1 cellular context compared by ENCODE assay signal in the genomic region with DNA sequence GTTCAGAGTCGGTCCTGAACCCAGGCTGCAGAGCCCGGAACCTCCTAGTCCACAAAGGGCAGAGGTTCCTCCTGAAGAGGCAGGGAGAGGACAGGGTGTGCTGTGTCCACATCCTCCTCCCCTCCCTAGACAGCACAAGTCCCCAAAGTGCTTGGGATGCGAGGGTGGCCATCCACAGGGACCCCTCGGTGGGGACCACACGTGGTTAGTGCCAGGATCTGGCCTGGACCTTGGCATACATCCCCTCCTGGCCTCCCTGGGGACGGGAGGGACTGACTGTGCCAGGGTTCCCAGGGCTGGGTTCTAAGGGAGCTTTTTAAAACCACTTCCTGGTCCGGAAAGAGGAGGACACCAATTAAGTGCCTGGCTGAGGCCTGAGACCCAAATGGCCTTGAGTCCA.
TF ChIP-seq lines count a peak whose summit lies in the region.

No MANE protein-coding gene starts in this region.

TF ChIP-seq in H1, 55 proteins besides CTCF, POLR2A, EP300 and RAD21 (continued from another document):
- TF ChIP-seq RXRA (IDR thresholded peaks at IDR 0.05; ENCODE audit: insufficient read depth, low read depth, low read length) (no peak), CBX5 (IDR thresholded peaks at IDR 0.05; ENCODE audit: low read depth, low read length) (no peak), CEBPB (IDR thresholded peaks at IDR 0.05; ENCODE audit: low read depth, low read length) (no peak), ASH2L (IDR thresholded peaks at IDR 0.05; ENCODE audit: low read length) (no peak), FOSL1 (IDR thresholded peaks at IDR 0.05; ENCODE audit: insufficient read depth, low read depth, low read length) (no peak), CREB1 (IDR thresholded peaks at IDR 0.05) (no peak), SP4 (IDR thresholded peaks at IDR 0.05; ENCODE audit: low read length) (no peak)
- TF ChIP-seq, protein P1, sequence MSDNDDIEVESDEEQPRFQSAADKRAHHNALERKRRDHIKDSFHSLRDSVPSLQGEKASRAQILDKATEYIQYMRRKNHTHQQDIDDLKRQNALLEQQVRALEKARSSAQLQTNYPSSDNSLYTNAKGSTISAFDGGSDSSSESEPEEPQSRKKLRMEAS (IDR thresholded peaks at IDR 0.05) = no peak
- TF ChIP-seq, protein P2, sequence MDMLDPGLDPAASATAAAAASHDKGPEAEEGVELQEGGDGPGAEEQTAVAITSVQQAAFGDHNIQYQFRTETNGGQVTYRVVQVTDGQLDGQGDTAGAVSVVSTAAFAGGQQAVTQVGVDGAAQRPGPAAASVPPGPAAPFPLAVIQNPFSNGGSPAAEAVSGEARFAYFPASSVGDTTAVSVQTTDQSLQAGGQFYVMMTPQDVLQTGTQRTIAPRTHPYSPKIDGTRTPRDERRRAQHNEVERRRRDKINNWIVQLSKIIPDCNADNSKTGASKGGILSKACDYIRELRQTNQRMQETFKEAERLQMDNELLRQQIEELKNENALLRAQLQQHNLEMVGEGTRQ (IDR thresholded peaks at IDR 0.05; ENCODE audit: low read length) = no peak
- TF ChIP-seq, protein P3, sequence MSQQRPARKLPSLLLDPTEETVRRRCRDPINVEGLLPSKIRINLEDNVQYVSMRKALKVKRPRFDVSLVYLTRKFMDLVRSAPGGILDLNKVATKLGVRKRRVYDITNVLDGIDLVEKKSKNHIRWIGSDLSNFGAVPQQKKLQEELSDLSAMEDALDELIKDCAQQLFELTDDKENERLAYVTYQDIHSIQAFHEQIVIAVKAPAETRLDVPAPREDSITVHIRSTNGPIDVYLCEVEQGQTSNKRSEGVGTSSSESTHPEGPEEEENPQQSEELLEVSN (IDR thresholded peaks at IDR 0.05) = no peak
